28 cellular contexts compared by ENCODE assay signal in genomic region chr3:44924102-44925084, GRCh38. TPM values are rescaled to one million over a fixed set of nuclear protein-coding genes. Genes with fewer than 3 reads are reported as not detected.
A peak's percentile ranks its signal among the peaks of the same experiment; 100 is the strongest.
DNase-seq lines count a peak whose midpoint lies in the region; ATAC-seq and TF ChIP-seq lines count a peak whose summit lies in the region.
"Had no signal": no experiment of that assay in that cellular context is flagged by ENCODE, and none has a peak within 500 bp of the region (broad histone marks: within the 10 kb centered on the region; RNA-seq: fewer than 3 reads in every experiment).

No MANE protein-coding gene starts in this region.

- H3K9me3 ChIP-seq in cardiac muscle cell (ENCODE audit: low read depth), result no peaks in the 10 kb centered on the region
- H3K9me3 ChIP-seq: HAP-1 had no signal

- no peaks in the 10 kb centered on the region for H3K36me3 ChIP-seq in cardiac muscle cell
- peaks cover 14% of the 10 kb centered on the region for H3K36me3 ChIP-seq in H7 (replicated peaks; ENCODE audit: control insufficient read depth, insufficient read depth, low read length)

- H3K27me3 ChIP-seq in cardiac muscle cell (no peaks in the 10 kb centered on the region), H7 (ENCODE audit: control insufficient read depth, insufficient read depth, low read length) (no peaks in the 10 kb centered on the region)
- H3K27me3 ChIP-seq: hepatocyte had no signal

- peaks cover 16% of the 10 kb centered on the region for H3K36me3 Mint-ChIP-seq in type B pancreatic cell
- H3K36me3 Mint-ChIP-seq in activated naive CD8-positive, alpha-beta T cell treated with anti-CD3 and anti-CD28 coated beads for 36 hours, result peaks cover 6% of the 10 kb centered on the region

- H3K4me1 ChIP-seq in cardiac muscle cell (ENCODE audit: low read depth), result peaks cover 25% of the 10 kb centered on the region
- H3K4me1 ChIP-seq: HAP-1 had no signal

- H3K4me1 Mint-ChIP-seq in type B pancreatic cell (ENCODE audit: unreplicated experiment), result peaks cover 4% of the 10 kb centered on the region
- no peaks in the 10 kb centered on the region for H3K4me1 Mint-ChIP-seq in activated naive CD8-positive, alpha-beta T cell treated with anti-CD3 and anti-CD28 coated beads for 36 hours
- H3K4me1 Mint-ChIP-seq: stimulated activated effector memory CD8-positive, alpha-beta T cell treated with anti-CD3 and anti-CD28 coated beads, Interleukin-12 subunit alpha, Interleukin-12 subunit beta, amount 100 ng/mL, for 72 hours had no signal

- H3K27me3 Mint-ChIP-seq in type B pancreatic cell, result no peaks in the 10 kb centered on the region
- H3K27me3 Mint-ChIP-seq in activated naive CD8-positive, alpha-beta T cell treated with anti-CD3 and anti-CD28 coated beads for 36 hours, result no peaks in the 10 kb centered on the region
- H3K27me3 Mint-ChIP-seq: activated naive CD8-positive, alpha-beta T cell had no signal

- H3K4me3 Mint-ChIP-seq in type B pancreatic cell, result no peak overlapping the region
- H3K4me3 Mint-ChIP-seq in activated naive CD8-positive, alpha-beta T cell treated with anti-CD3 and anti-CD28 coated beads for 36 hours, result no peak overlapping the region
- H3K4me3 Mint-ChIP-seq: activated CD8-positive, alpha-beta T cell treated with anti-CD3 and anti-CD28 coated beads, Interleukin-2, amount 10 ng/mL, durations not matched to agents 7 days and 5 days; activated naive CD8-positive, alpha-beta T cell; stimulated activated effector memory CD8-positive, alpha-beta T cell treated with anti-CD3 and anti-CD28 coated beads, Interleukin-12 subunit alpha, Interleukin-12 subunit beta, amount 100 ng/mL, for 72 hours had no signal

- H3K27ac ChIP-seq in cardiac muscle cell, result peak overlapping the region; percentile 45
- H3K27ac ChIP-seq: hepatocyte had no signal

- ATAC-seq in Right ventricle myocardium inferior (no peak), HG02973 (IDR thresholded peaks at IDR 0.05; ENCODE audit: unreplicated experiment) (no peak)
- ATAC-seq: activated CD8-positive, alpha-beta T cell treated with anti-CD3 and anti-CD28 coated beads, Interleukin-2, amount 10 ng/mL, durations not matched to agents 7 days and 5 days; stimulated activated effector memory CD8-positive, alpha-beta T cell treated with anti-CD3 and anti-CD28 coated beads, Interleukin-12 subunit alpha, Interleukin-12 subunit beta, amount 100 ng/mL, for 72 hours had no signal

- DNase-seq in cardiac muscle cell (ENCODE audit: low read depth in 1 of 2, low spot score in 1 of 2), result peak in 1 of 2 donors; percentile 81
- DNase-seq in Right ventricle myocardium inferior (ENCODE audit: missing footprints), result no peak
- DNase-seq in astrocyte of the hippocampus (ENCODE audit: low read depth, low spot score), result peak; percentile 37
- DNase-seq in iris pigment epithelial cell (ENCODE audit: low read depth), result peak; percentile 54
- no peak for DNase-seq in type B pancreatic cell (ENCODE audit: extremely low spot score, unreplicated experiment)
- no peak for DNase-seq in activated naive CD8-positive, alpha-beta T cell treated with anti-CD3 and anti-CD28 coated beads for 36 hours
- no peak for DNase-seq in H7
- DNase-seq: activated CD4-positive, CD25-positive, alpha-beta regulatory T cell; activated CD8-positive, alpha-beta T cell treated with anti-CD3 and anti-CD28 coated beads, Interleukin-2, amount 10 ng/mL, durations not matched to agents 7 days and 5 days; activated T-cell treated with anti-CD3 and anti-CD28 coated beads, Interleukin-2, amount 50 U/mL, for 48 hours; DND-41; effector memory CD4-positive, alpha-beta T cell; KG1; mesenchymal stem cell; NCI-H1930; NCI-H446 treated with DMSO at 0.1 percent for 48 hours; SIG-M5; stimulated activated CD4-positive, alpha-beta T cell treated with anti-CD3 and anti-CD28 coated beads, Interleukin-15, amount 100 ng/mL, for 24 hours; T-helper 2 cell had no signal

- intact Hi-C loops in Right ventricle myocardium inferior (cut with DNase I), result no loop called here

- TF ChIP-seq CTCF in cardiac muscle cell (IDR thresholded peaks at IDR 0.05; ENCODE audit: low read depth, low read length) (peak; percentile 3), type B pancreatic cell (conservative IDR thresholded peaks at IDR 0.05) (no peak)

- H3K27ac Mint-ChIP-seq in type B pancreatic cell, result peak overlapping the region; percentile 57
- no peak overlapping the region for H3K27ac Mint-ChIP-seq in activated naive CD8-positive, alpha-beta T cell treated with anti-CD3 and anti-CD28 coated beads for 36 hours
- H3K27ac Mint-ChIP-seq: activated CD8-positive, alpha-beta T cell treated with anti-CD3 and anti-CD28 coated beads, Interleukin-2, amount 10 ng/mL, durations not matched to agents 7 days and 5 days had no signal

- H3K4me3 ChIP-seq in cardiac muscle cell (no peak overlapping the region), H7 (ENCODE audit: insufficient read depth, low read depth, low read length) (no peak overlapping the region)
- H3K4me3 ChIP-seq: HAP-1, hepatocyte had no signal

- H3K9me3 Mint-ChIP-seq in type B pancreatic cell, result no peaks in the 10 kb centered on the region
- H3K9me3 Mint-ChIP-seq in activated naive CD8-positive, alpha-beta T cell treated with anti-CD3 and anti-CD28 coated beads for 36 hours, result no peaks in the 10 kb centered on the region
- H3K9me3 Mint-ChIP-seq: stimulated activated effector memory CD8-positive, alpha-beta T cell treated with anti-CD3 and anti-CD28 coated beads, Interleukin-12 subunit alpha, Interleukin-12 subunit beta, amount 100 ng/mL, for 72 hours had no signal

RNA-seq across cellular contexts. Expression of gene TGM4, which starts 50.0 kb away (rescaled TPM):
- total RNA-seq in cardiac muscle cell (not detected in 2 replicates), Right ventricle myocardium inferior (not detected), type B pancreatic cell (ENCODE audit: low replicate concordance) (not detected in 2 replicates)
- 0.84 TPM in 1 of 2 replicates, not detected in the other for polyA plus RNA-seq in cardiac muscle cell
- total RNA-seq in activated naive CD8-positive, alpha-beta T cell treated with anti-CD3 and anti-CD28 coated beads for 36 hours, result not detected
- total RNA-seq in H7 (2014; rRNA removed; shearing (Covaris generic)), result 0.11 TPM in 1 of 2 replicates, not detected in the other
- total RNA-seq: activated CD8-positive, alpha-beta T cell treated with anti-CD3 and anti-CD28 coated beads, Interleukin-2, amount 10 ng/mL, durations not matched to agents 7 days and 5 days; cardiac septum; fibroblast of lung; kidney epithelial cell had no signal
- polyA plus RNA-seq: fibroblast of lung, hepatocyte, neural cell had no signal

RNA-seq across cellular contexts. Expression of gene ZDHHC3, which starts 51.6 kb away (rescaled TPM):
- 50.2 and 60.3 TPM in 2 replicates for total RNA-seq in cardiac muscle cell
- 43.8 and 47.8 TPM in 2 replicates for polyA plus RNA-seq in cardiac muscle cell
- total RNA-seq in Right ventricle myocardium inferior, result 35.8 TPM
- 83.6 and 112 TPM in 2 replicates for total RNA-seq in type B pancreatic cell (ENCODE audit: low replicate concordance)
- total RNA-seq in activated naive CD8-positive, alpha-beta T cell treated with anti-CD3 and anti-CD28 coated beads for 36 hours, result 10 to 100 TPM; 39.1 to 39.5 TPM
- 55.6 and 58.2 TPM in 2 replicates for total RNA-seq in H7 (2014; rRNA removed; shearing (Covaris generic))

RNA-seq across cellular contexts. Expression of gene EXOSC7, which starts 51.7 kb away (rescaled TPM):
- total RNA-seq in cardiac muscle cell (47.7 and 61.1 TPM in 2 replicates), Right ventricle myocardium inferior (23.1 TPM), type B pancreatic cell (ENCODE audit: low replicate concordance) (45.5 and 49.7 TPM in 2 replicates)
- 66.9 and 70.4 TPM in 2 replicates for polyA plus RNA-seq in cardiac muscle cell
- 10 to 100 TPM; 91.6 to 92.0 TPM for total RNA-seq in activated naive CD8-positive, alpha-beta T cell treated with anti-CD3 and anti-CD28 coated beads for 36 hours
- 83.4 and 96.3 TPM in 2 replicates for total RNA-seq in H7 (2014; rRNA removed; shearing (Covaris generic))

Comparison
In these comparisons a context has a peak if more than half of its experiments do, and no peak if none do; other contexts are left out.
1. DNase-seq: peak in astrocyte of the hippocampus (single experiment) and iris pigment epithelial cell (single experiment); none in Right ventricle myocardium inferior (single experiment), type B pancreatic cell (single experiment), activated naive CD8-positive, alpha-beta T cell treated with anti-CD3 and anti-CD28 coated beads for 36 hours (single experiment) and H7 (single experiment).